In genomic region chr9:13450723-13451122, GRCh38 we compare ENCODE assay signal across 16 cellular contexts.
DNase-seq lines count a peak whose midpoint lies in the region; ATAC-seq and TF ChIP-seq lines count a peak whose summit lies in the region.
"Had no signal": no experiment of that assay in that cellular context is flagged by ENCODE, and none has a peak within 500 bp of the region (broad histone marks: within the 10 kb centered on the region; RNA-seq: fewer than 3 reads in every experiment).

No MANE protein-coding gene starts in this region.

- peak overlapping the region; percentile 54 for H3K27ac ChIP-seq in layer of hippocampus (ENCODE audit: low read depth, low read length)

- no peaks in the 10 kb centered on the region for H3K27me3 ChIP-seq in layer of hippocampus (ENCODE audit: control insufficient read depth, insufficient read depth, low read length)

- peak; percentile 75 for DNase-seq in NCI-H146 (lab: John Stamatoyannopoulos, UW)
- no peak for DNase-seq in stimulated activated CD4-positive, alpha-beta T cell treated with anti-CD3 and anti-CD28 coated beads, Interleukin-4, amount 100 ng/mL, for 24 hours
- no peak for DNase-seq in activated naive CD4-positive, alpha-beta T cell treated with anti-CD3 and anti-CD28 coated beads, Interleukin-2, amount 50 U/mL, for 16 hours
- DNase-seq in stimulated activated naive CD8-positive, alpha-beta T cell treated with anti-CD3 and anti-CD28 coated beads, Interleukin-15, Interleukin-2, amounts not matched to agents 100 U/mL and 50 U/mL, for 24 hours, result no peak
- DNase-seq in nephron progenitor cell, result no peak
- DNase-seq: activated T-cell treated with anti-CD3 and anti-CD28 coated beads, Interleukin-2, amount 50 U/mL, for 72 hours; CD8-positive, alpha-beta memory T cell; NCI-H510A; stimulated activated CD4-positive, alpha-beta T cell treated with anti-CD3 and anti-CD28 coated beads, Interleukin-15, amount 100 ng/mL, for 24 hours had no signal

- no peaks in the 10 kb centered on the region for H3K4me1 Mint-ChIP-seq in nephron progenitor cell
- H3K4me1 Mint-ChIP-seq: CD8-positive, alpha-beta memory T cell; stimulated activated memory B cell treated with anti-CD40 and anti-IgM and Interleukin-4, amounts not matched to agents 10 μg/mL and 1 μg/mL and 100 μg/mL, for 72 hours had no signal

- peaks cover 4% of the 10 kb centered on the region for H3K27me3 Mint-ChIP-seq in nephron progenitor cell (ENCODE audit: low read depth, poor library complexity)
- H3K27me3 Mint-ChIP-seq: CD8-positive, alpha-beta memory T cell; stimulated activated memory B cell treated with anti-CD40 and anti-IgM and Interleukin-4, amounts not matched to agents 10 μg/mL and 1 μg/mL and 100 μg/mL, for 72 hours had no signal

- no peaks in the 10 kb centered on the region for H3K36me3 Mint-ChIP-seq in nephron progenitor cell (ENCODE audit: low read depth)
- H3K36me3 Mint-ChIP-seq: CD8-positive, alpha-beta memory T cell; stimulated activated memory B cell treated with anti-CD40 and anti-IgM and Interleukin-4, amounts not matched to agents 10 μg/mL and 1 μg/mL and 100 μg/mL, for 72 hours had no signal

- H3K4me3 Mint-ChIP-seq in nephron progenitor cell, result no peak overlapping the region
- H3K4me3 Mint-ChIP-seq: activated T-cell treated with anti-CD3 and anti-CD28 coated beads, Interleukin-2, amount 50 U/mL, for 72 hours; CD8-positive, alpha-beta memory T cell; nephron; stimulated activated memory B cell treated with anti-CD40 and anti-IgM and Interleukin-4, amounts not matched to agents 10 μg/mL and 1 μg/mL and 100 μg/mL, for 72 hours had no signal

- H3K9me3 Mint-ChIP-seq in nephron progenitor cell, result no peaks in the 10 kb centered on the region
- H3K9me3 Mint-ChIP-seq: nephron; stimulated activated memory B cell treated with anti-CD40 and anti-IgM and Interleukin-4, amounts not matched to agents 10 μg/mL and 1 μg/mL and 100 μg/mL, for 72 hours had no signal

- ATAC-seq in GM18861 (IDR thresholded peaks at IDR 0.05; ENCODE audit: unreplicated experiment) (peak; percentile 96), HG02642 (IDR thresholded peaks at IDR 0.05; ENCODE audit: poor library complexity, unreplicated experiment) (peak; percentile 56)
- no peak for ATAC-seq in stimulated activated naive CD8-positive, alpha-beta T cell treated with anti-CD3 and anti-CD28 coated beads, Interleukin-15, Interleukin-2, amounts not matched to agents 100 U/mL and 50 U/mL, for 24 hours
- ATAC-seq: activated T-cell treated with anti-CD3 and anti-CD28 coated beads, Interleukin-2, amount 50 U/mL, for 72 hours; esophagus mucosa; SK-N-SH treated with all-trans-retinoic acid at 6 μM for 48 hours; stimulated activated memory B cell treated with anti-CD40 and anti-IgM and Interleukin-4, amounts not matched to agents 10 μg/mL and 1 μg/mL and 100 μg/mL, for 72 hours had no signal

- no peak overlapping the region for H3K27ac Mint-ChIP-seq in nephron progenitor cell
- H3K27ac Mint-ChIP-seq: activated T-cell treated with anti-CD3 and anti-CD28 coated beads, Interleukin-2, amount 50 U/mL, for 72 hours; CD8-positive, alpha-beta memory T cell; stimulated activated memory B cell treated with anti-CD40 and anti-IgM and Interleukin-4, amounts not matched to agents 10 μg/mL and 1 μg/mL and 100 μg/mL, for 72 hours had no signal

- no peak for TF ChIP-seq CTCF in nephron progenitor cell (IDR thresholded peaks at IDR 0.05)
